8 cellular contexts compared by ENCODE assay signal in the genomic region with DNA sequence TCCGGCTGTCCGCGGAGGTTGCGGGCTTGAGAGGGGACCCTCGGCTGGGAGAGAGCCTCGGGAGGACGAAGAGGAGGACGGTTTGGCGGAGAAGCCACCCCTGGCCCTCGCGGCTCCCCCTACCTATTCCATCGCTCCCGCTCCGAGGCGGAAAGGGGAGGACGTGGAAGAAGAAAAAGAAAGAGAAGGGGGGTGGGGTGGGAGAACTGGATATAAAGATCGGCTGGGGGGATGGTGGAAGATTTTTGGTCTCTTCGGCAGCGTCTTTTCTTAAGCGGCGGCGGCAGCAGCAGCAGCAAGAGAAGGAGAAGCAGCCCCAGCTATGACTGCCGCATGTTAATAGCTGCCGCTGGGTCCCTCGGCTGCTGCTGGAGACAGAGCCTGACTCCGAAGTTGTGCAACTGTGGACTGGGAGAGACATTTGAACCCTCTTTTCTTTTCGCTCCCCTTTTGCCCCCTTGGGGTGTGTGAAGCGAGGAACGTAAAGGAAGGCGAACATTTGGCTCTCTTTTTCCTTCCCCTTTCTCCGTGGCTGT. TPM values are rescaled to one million over a fixed set of nuclear protein-coding genes. Genes with fewer than 3 reads are reported as not detected.
DNase-seq lines count a peak whose midpoint lies in the region; ATAC-seq and TF ChIP-seq lines count a peak whose summit lies in the region.

No MANE protein-coding gene starts in this region.

- TF ChIP-seq EP300 in upper lobe of left lung (IDR thresholded peaks at IDR 0.05) = no peak

- no peaks in the 10 kb centered on the region for H3K9me3 Mint-ChIP-seq in dendritic cell treated with granulocyte-macrophage colony-stimulating factor and Interleukin-4, amounts not matched to agents 40 ng/mL and 50 ng/mL, for 4 days
- H3K9me3 Mint-ChIP-seq in activated T-cell treated with anti-CD3 and anti-CD28 coated beads, Interleukin-2, amount 50 U/mL, for 24 hours = peaks cover 4% of the 10 kb centered on the region

- H3K9me3 ChIP-seq in MM.1S (replicated peaks; ENCODE audit: insufficient read depth, low read length) (no peaks in the 10 kb centered on the region), lower lobe of right lung (no peaks in the 10 kb centered on the region), upper lobe of left lung (no peaks in the 10 kb centered on the region)

- DNase-seq in AG08395 (ENCODE audit: low spot score) (peak; percentile 11), MM.1S (no peak), lower lobe of right lung (no peak), upper lobe of left lung (no peak)
- no peak for DNase-seq in activated T-cell treated with anti-CD3 and anti-CD28 coated beads, Interleukin-2, amount 50 U/mL, for 24 hours
- DNase-seq in activated CD4-positive, alpha-beta T cell treated with anti-CD3 and anti-CD28 coated beads for 4 hours = no peak

- H3K79me2 ChIP-seq in MM.1S (ENCODE audit: low read length) = no peaks in the 10 kb centered on the region

- TF ChIP-seq POLR2A in upper lobe of left lung (IDR thresholded peaks at IDR 0.05) = no peak

- no peaks in the 10 kb centered on the region for H3F3A ChIP-seq in MM.1S (ENCODE audit: insufficient read depth, low read length)

- H3K27me3 ChIP-seq in MM.1S (replicated peaks; ENCODE audit: insufficient read depth, low read length) = no peaks in the 10 kb centered on the region
- peaks cover 39% of the 10 kb centered on the region for H3K27me3 ChIP-seq in lower lobe of right lung (ENCODE audit: low read depth)
- H3K27me3 ChIP-seq in upper lobe of left lung = peaks cover 0 to 27% (median 8%) of the 10 kb centered on the region in 4 donors

- H3K9ac ChIP-seq in MM.1S (ENCODE audit: low read length) = peak overlapping the region; percentile 10; the same call in 1 of the 2 replicates

- intact Hi-C loops in dendritic cell treated with granulocyte-macrophage colony-stimulating factor and Interleukin-4, amounts not matched to agents 40 ng/mL and 50 ng/mL, for 4 days (cut with micrococcal nuclease) = no loop called here
- intact Hi-C loops in lower lobe of right lung (cut with DNase I) = no loop called here

- no peaks in the 10 kb centered on the region for H3K4me1 ChIP-seq in MM.1S (ENCODE audit: low read length)
- peaks cover 9% of the 10 kb centered on the region for H3K4me1 ChIP-seq in lower lobe of right lung
- peaks cover 0 to 38% (median 14%) of the 10 kb centered on the region in 4 donors for H3K4me1 ChIP-seq in upper lobe of left lung

- H4K20me1 ChIP-seq in MM.1S (ENCODE audit: insufficient read depth, low read length) = no peaks in the 10 kb centered on the region

- no peaks in the 10 kb centered on the region for H3K36me3 Mint-ChIP-seq in dendritic cell treated with granulocyte-macrophage colony-stimulating factor and Interleukin-4, amounts not matched to agents 40 ng/mL and 50 ng/mL, for 4 days (ENCODE audit: low read depth)
- H3K36me3 Mint-ChIP-seq in activated T-cell treated with anti-CD3 and anti-CD28 coated beads, Interleukin-2, amount 50 U/mL, for 24 hours (ENCODE audit: low read depth) = no peaks in the 10 kb centered on the region

- H3K9me2 ChIP-seq in MM.1S (replicated peaks; ENCODE audit: insufficient read depth, low read length) = no peaks in the 10 kb centered on the region

- peak overlapping the region; percentile 58 for H2AFZ ChIP-seq in MM.1S (ENCODE audit: low read length)

- H3K27ac ChIP-seq in MM.1S (ENCODE audit: low read length) (no peak overlapping the region), lower lobe of right lung (no peak overlapping the region), upper lobe of left lung (peak overlapping the region in 2 of 4 donors; percentile 32 to 57)

- H3K36me3 ChIP-seq in MM.1S (replicated peaks; ENCODE audit: insufficient read depth, low read length) (no peaks in the 10 kb centered on the region), lower lobe of right lung (no peaks in the 10 kb centered on the region), upper lobe of left lung (no peaks in the 10 kb centered on the region)

- peak overlapping the region; percentile 79 for H3K4me3 Mint-ChIP-seq in dendritic cell treated with granulocyte-macrophage colony-stimulating factor and Interleukin-4, amounts not matched to agents 40 ng/mL and 50 ng/mL, for 4 days
- H3K4me3 Mint-ChIP-seq in activated T-cell treated with anti-CD3 and anti-CD28 coated beads, Interleukin-2, amount 50 U/mL, for 24 hours = no peak overlapping the region

- TF ChIP-seq CTCF in MM.1S (IDR thresholded peaks at IDR 0.05; ENCODE audit: low read length) (no peak), lower lobe of right lung (IDR thresholded peaks at IDR 0.05) (no peak), upper lobe of left lung (IDR thresholded peaks at IDR 0.05) (no peak)

- H3K4me3 ChIP-seq in MM.1S (ENCODE audit: low read length) (peak overlapping the region; percentile 56), lower lobe of right lung (peak overlapping the region; percentile 58), upper lobe of left lung (peak overlapping the region in 3 of 4 donors; percentile 52 to 64 (median 60))

- H3K4me1 Mint-ChIP-seq in dendritic cell treated with granulocyte-macrophage colony-stimulating factor and Interleukin-4, amounts not matched to agents 40 ng/mL and 50 ng/mL, for 4 days (ENCODE audit: low read depth) = peaks cover 20% of the 10 kb centered on the region
- peaks cover 1% of the 10 kb centered on the region for H3K4me1 Mint-ChIP-seq in activated T-cell treated with anti-CD3 and anti-CD28 coated beads, Interleukin-2, amount 50 U/mL, for 24 hours (ENCODE audit: low read depth)

- peak; percentile 36 to 40 for ATAC-seq in lower lobe of right lung
- peak in 1 of 2 donors; percentile 49 for ATAC-seq in upper lobe of left lung (ENCODE audit: low FRiP score in 2 of 2)
- ATAC-seq in GM19452 (IDR thresholded peaks at IDR 0.05; ENCODE audit: unreplicated experiment) = no peak

- peak overlapping the region; percentile 75 for H3K4me2 ChIP-seq in MM.1S (ENCODE audit: low read depth, low read length)

- H3K27ac Mint-ChIP-seq in dendritic cell treated with granulocyte-macrophage colony-stimulating factor and Interleukin-4, amounts not matched to agents 40 ng/mL and 50 ng/mL, for 4 days = no peak overlapping the region
- H3K27ac Mint-ChIP-seq in activated T-cell treated with anti-CD3 and anti-CD28 coated beads, Interleukin-2, amount 50 U/mL, for 24 hours = no peak overlapping the region

- 2% methylated on average over 26 to 31 of the region's 31 CpGs for WGBS in upper lobe of left lung, 2 donors

- H3K27me3 Mint-ChIP-seq in dendritic cell treated with granulocyte-macrophage colony-stimulating factor and Interleukin-4, amounts not matched to agents 40 ng/mL and 50 ng/mL, for 4 days = peaks cover 71% of the 10 kb centered on the region
- H3K27me3 Mint-ChIP-seq in activated T-cell treated with anti-CD3 and anti-CD28 coated beads, Interleukin-2, amount 50 U/mL, for 24 hours = peaks cover 54% of the 10 kb centered on the region

RNA-seq across cellular contexts. Expression of a gene that starts 0.9 kb away (rescaled TPM):
- total RNA-seq in lower lobe of right lung (6.0 TPM), upper lobe of left lung (1 to 10 TPM; 1.0 to 8.5 (median 2.9) TPM)
